12 cellular contexts compared by ENCODE assay signal in genomic region chr6:106116125-106116524, GRCh38. TPM values are rescaled to one million over a fixed set of nuclear protein-coding genes. Genes with fewer than 3 reads are reported as not detected.
A peak's percentile ranks its signal among the peaks of the same experiment; 100 is the strongest.
DNase-seq lines count a peak whose midpoint lies in the region; ATAC-seq and TF ChIP-seq lines count a peak whose summit lies in the region.
"Had no signal": no experiment of that assay in that cellular context is flagged by ENCODE, and none has a peak within 500 bp of the region (broad histone marks: within the 10 kb centered on the region; RNA-seq: fewer than 3 reads in every experiment).

No MANE protein-coding gene starts in this region.

- no peak overlapping the region for H3K4me3 ChIP-seq in fibroblast of pulmonary artery (replicated peaks; ENCODE audit: low read depth, low read length)
- H3K4me3 ChIP-seq: pancreas had no signal

- H3K9me3 Mint-ChIP-seq in activated CD8-positive, alpha-beta T cell treated with anti-CD3 and anti-CD28 coated beads for 36 hours, result peaks cover 13% of the 10 kb centered on the region

- H3K4me1 Mint-ChIP-seq in activated CD8-positive, alpha-beta T cell treated with anti-CD3 and anti-CD28 coated beads for 36 hours (ENCODE audit: low read depth), result peaks cover 95% of the 10 kb centered on the region

- peak overlapping the region; percentile 71 for H3K27ac Mint-ChIP-seq in activated CD8-positive, alpha-beta T cell treated with anti-CD3 and anti-CD28 coated beads for 36 hours

- POLR2A ChIA-PET in activated CD8-positive, alpha-beta T cell treated with anti-CD3 and anti-CD28 coated beads for 36 hours (lab: Charles Lee), result interaction anchor here (0.7 to 5.3 kb wide), 5 partner anchors 12 to 70 kb away, joined by 4 to 28 read pairs (median 16); no protein-coding TSS in a partner anchor

- peaks cover 19% of the 10 kb centered on the region for H3K27me3 Mint-ChIP-seq in activated CD8-positive, alpha-beta T cell treated with anti-CD3 and anti-CD28 coated beads for 36 hours

- peak; percentile 17 for DNase-seq in NCI-H2029 treated with DMSO at 0.1 percent for 48 hours (lab: John Stamatoyannopoulos, UW)
- no peak for DNase-seq in NCI-H2029 (lab: John Stamatoyannopoulos, UW)
- no peak for DNase-seq in activated CD8-positive, alpha-beta T cell treated with anti-CD3 and anti-CD28 coated beads for 36 hours
- peak; percentile 52 for DNase-seq in fibroblast of pulmonary artery (ENCODE audit: low read depth)
- peak; percentile 69 for DNase-seq in putamen (ENCODE audit: low spot score)
- DNase-seq in MV-4-11 (lab: John Stamatoyannopoulos, UW), result no peak
- DNase-seq in activated T-cell treated with anti-CD3 and anti-CD28 coated beads, Interleukin-2, amount 50 U/mL, for 48 hours, result no peak
- no peak for DNase-seq in HK-2 (ENCODE audit: unreplicated experiment)
- DNase-seq: NCI-H2227 treated with DMSO at 0.1 percent for 48 hours; pancreas; RPMI8226; stimulated activated CD4-positive, alpha-beta T cell treated with anti-CD3 and anti-CD28 coated beads, Interleukin-4, amount 100 ng/mL, for 24 hours had no signal

- intact Hi-C loops in activated CD8-positive, alpha-beta T cell treated with anti-CD3 and anti-CD28 coated beads for 36 hours (cut with micrococcal nuclease), result no loop called here

- CTCF ChIA-PET in activated CD8-positive, alpha-beta T cell treated with anti-CD3 and anti-CD28 coated beads for 36 hours (lab: Charles Lee), result interaction anchor here (0.7 to 2.8 kb wide), 3 partner anchors 47 to 107 kb away, joined by 3 to 8 read pairs (median 5); no protein-coding TSS in a partner anchor

- no peak for TF ChIP-seq CTCF in activated CD8-positive, alpha-beta T cell treated with anti-CD3 and anti-CD28 coated beads for 36 hours (IDR thresholded peaks at IDR 0.05)
- no peak for TF ChIP-seq CTCF in fibroblast of pulmonary artery (IDR thresholded peaks at IDR 0.05; ENCODE audit: low read length, missing control alignments)

- peaks cover 2% of the 10 kb centered on the region for H3K36me3 Mint-ChIP-seq in activated CD8-positive, alpha-beta T cell treated with anti-CD3 and anti-CD28 coated beads for 36 hours (ENCODE audit: low read depth)

- no peak overlapping the region for H3K4me3 Mint-ChIP-seq in activated CD8-positive, alpha-beta T cell treated with anti-CD3 and anti-CD28 coated beads for 36 hours

- ATAC-seq in activated CD8-positive, alpha-beta T cell treated with anti-CD3 and anti-CD28 coated beads for 36 hours, result no peak

RNA-seq across cellular contexts. Expression of gene PRDM1, which starts 30.0 kb away (rescaled TPM):
- 10 to 100 TPM; 24.6 to 24.7 TPM for total RNA-seq in activated CD8-positive, alpha-beta T cell treated with anti-CD3 and anti-CD28 coated beads for 36 hours

Comparison
In these comparisons a context has a peak if more than half of its experiments do, and no peak if none do; other contexts are left out.
1. DNase-seq: peak in NCI-H2029 treated with DMSO at 0.1 percent for 48 hours (single experiment), fibroblast of pulmonary artery (single experiment) and putamen (single experiment); none in NCI-H2029 (single experiment), activated CD8-positive, alpha-beta T cell treated with anti-CD3 and anti-CD28 coated beads for 36 hours (single experiment), MV-4-11 (single experiment), activated T-cell treated with anti-CD3 and anti-CD28 coated beads, Interleukin-2, amount 50 U/mL, for 48 hours (0 of 2) and HK-2 (single experiment).